1 cellular context compared by ENCODE assay signal in the genomic region with DNA sequence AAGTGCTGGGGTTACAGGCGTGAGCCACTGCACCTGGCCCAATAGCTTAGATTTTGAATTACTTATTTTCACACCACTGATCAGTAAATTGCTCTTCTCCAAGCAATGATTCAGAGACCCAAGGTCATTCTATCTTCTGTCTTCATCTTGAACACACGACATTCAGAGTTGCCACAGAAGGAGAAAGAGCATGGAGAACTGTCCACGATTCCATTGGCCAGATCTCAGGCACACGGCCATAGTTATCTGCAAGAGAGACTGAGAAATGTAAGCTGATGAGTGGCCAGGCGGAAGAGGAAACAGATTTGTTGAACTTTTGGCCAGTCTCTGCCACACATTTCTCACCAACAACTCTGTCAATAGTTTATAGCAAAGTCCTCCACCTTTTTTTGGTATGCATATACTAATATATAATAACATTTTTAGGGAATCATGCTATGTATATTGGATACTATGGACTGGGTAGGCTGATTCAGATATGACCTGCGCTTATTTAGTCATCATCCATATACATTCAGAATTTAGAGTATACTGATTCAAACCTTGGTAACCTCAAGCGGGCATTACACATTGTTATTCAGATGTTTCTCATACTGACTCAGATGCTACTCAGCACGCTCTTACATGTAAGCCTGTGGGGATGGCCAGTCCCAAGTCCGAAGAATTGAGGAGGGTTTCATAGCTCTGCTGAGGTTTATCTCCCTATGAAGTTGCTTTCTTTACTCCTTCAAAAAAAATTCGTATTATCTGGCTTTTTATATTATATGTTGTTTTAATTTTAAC.
TF ChIP-seq lines count a peak whose summit lies in the region.

No MANE protein-coding gene starts in this region.

TF ChIP-seq in K562, 482 proteins besides CTCF, POLR2A, EP300 and RAD21 (continues in another document):
- no peak for TF ChIP-seq TFAM (CRISPR knock-in tag; conservative IDR thresholded peaks at IDR 0.05)
- TF ChIP-seq SLC30A9 (CRISPR knock-in tag; IDR thresholded peaks at IDR 0.05): no peak
- no peak for TF ChIP-seq GATAD2A (IDR thresholded peaks at IDR 0.05)
- TF ChIP-seq MIER1 (IDR thresholded peaks at IDR 0.05; ENCODE audit: low read depth): no peak
- 0 out of 4 replicates have a peak, but pooled peaks of 1 of the 2 experiments have one; percentile 5 for TF ChIP-seq RCOR1 (IDR thresholded peaks at IDR 0.05; ENCODE audit: borderline replicate concordance in 1 of 2, low read depth in 2 of 2, low read length in 2 of 2)
- TF ChIP-seq COPS2 (conservative IDR thresholded peaks at IDR 0.05): no peak
- TF ChIP-seq BRF1 (IDR thresholded peaks at IDR 0.05; ENCODE audit: borderline replicate concordance, extremely low read depth, insufficient read length): no peak
- TF ChIP-seq RBM39 (optimal IDR thresholded peaks at IDR 0.05; ENCODE audit: low read depth, low read length): no peak
- TF ChIP-seq, protein P1, sequence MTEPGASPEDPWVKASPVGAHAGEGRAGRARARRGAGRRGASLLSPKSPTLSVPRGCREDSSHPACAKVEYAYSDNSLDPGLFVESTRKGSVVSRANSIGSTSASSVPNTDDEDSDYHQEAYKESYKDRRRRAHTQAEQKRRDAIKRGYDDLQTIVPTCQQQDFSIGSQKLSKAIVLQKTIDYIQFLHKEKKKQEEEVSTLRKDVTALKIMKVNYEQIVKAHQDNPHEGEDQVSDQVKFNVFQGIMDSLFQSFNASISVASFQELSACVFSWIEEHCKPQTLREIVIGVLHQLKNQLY (CRISPR knock-in tag; conservative IDR thresholded peaks at IDR 0.05): no peak
- no peak for TF ChIP-seq ZNF445 (CRISPR knock-in tag; IDR thresholded peaks at IDR 0.05; ENCODE audit: low read depth)
- TF ChIP-seq CBX3 (IDR thresholded peaks at IDR 0.05; ENCODE audit: borderline replicate concordance in 1 of 2, low read length in 2 of 2): no peak
- TF ChIP-seq ESRRA (IDR thresholded peaks at IDR 0.05; ENCODE audit: borderline replicate concordance, low read depth): peak; percentile 59
- no peak for TF ChIP-seq CBX8 (IDR thresholded peaks at IDR 0.05; ENCODE audit: borderline replicate concordance, extremely low read depth, low read depth, low read length, poor library complexity, severe bottlenecking)
- 0 out of 2 replicates have a peak, but pooled peaks have one; percentile 23 for TF ChIP-seq GABPA (tag; conservative IDR thresholded peaks at IDR 0.05; ENCODE audit: low read depth)
- TF ChIP-seq ZEB2 (IDR thresholded peaks at IDR 0.05): no peak
- TF ChIP-seq RBM15 (IDR thresholded peaks at IDR 0.05; ENCODE audit: insufficient read depth, low read length): no peak
- TF ChIP-seq RFX1 (IDR thresholded peaks at IDR 0.05): no peak
- TF ChIP-seq, protein P2, sequence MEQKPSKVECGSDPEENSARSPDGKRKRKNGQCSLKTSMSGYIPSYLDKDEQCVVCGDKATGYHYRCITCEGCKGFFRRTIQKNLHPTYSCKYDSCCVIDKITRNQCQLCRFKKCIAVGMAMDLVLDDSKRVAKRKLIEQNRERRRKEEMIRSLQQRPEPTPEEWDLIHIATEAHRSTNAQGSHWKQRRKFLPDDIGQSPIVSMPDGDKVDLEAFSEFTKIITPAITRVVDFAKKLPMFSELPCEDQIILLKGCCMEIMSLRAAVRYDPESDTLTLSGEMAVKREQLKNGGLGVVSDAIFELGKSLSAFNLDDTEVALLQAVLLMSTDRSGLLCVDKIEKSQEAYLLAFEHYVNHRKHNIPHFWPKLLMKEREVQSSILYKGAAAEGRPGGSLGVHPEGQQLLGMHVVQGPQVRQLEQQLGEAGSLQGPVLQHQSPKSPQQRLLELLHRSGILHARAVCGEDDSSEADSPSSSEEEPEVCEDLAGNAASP (IDR thresholded peaks at IDR 0.05): no peak
- TF ChIP-seq FOSL1 (tag; conservative IDR thresholded peaks at IDR 0.05): peak; percentile 69
- TF ChIP-seq CTBP1 (IDR thresholded peaks at IDR 0.05; ENCODE audit: borderline replicate concordance): no peak
- no peak for TF ChIP-seq MCM5 (IDR thresholded peaks at IDR 0.05; ENCODE audit: low read depth)
- TF ChIP-seq, protein P3, sequence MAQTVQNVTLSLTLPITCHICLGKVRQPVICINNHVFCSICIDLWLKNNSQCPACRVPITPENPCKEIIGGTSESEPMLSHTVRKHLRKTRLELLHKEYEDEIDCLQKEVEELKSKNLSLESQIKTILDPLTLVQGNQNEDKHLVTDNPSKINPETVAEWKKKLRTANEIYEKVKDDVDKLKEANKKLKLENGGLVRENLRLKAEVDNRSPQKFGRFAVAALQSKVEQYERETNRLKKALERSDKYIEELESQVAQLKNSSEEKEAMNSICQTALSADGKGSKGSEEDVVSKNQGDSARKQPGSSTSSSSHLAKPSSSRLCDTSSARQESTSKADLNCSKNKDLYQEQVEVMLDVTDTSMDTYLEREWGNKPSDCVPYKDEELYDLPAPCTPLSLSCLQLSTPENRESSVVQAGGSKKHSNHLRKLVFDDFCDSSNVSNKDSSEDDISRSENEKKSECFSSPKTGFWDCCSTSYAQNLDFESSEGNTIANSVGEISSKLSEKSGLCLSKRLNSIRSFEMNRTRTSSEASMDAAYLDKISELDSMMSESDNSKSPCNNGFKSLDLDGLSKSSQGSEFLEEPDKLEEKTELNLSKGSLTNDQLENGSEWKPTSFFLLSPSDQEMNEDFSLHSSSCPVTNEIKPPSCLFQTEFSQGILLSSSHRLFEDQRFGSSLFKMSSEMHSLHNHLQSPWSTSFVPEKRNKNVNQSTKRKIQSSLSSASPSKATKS (CRISPR knock-in tag; IDR thresholded peaks at IDR 0.05): no peak
- TF ChIP-seq NR2C2 (CRISPR knock-in tag; IDR thresholded peaks at IDR 0.05): no peak
- TF ChIP-seq NR2C2 (tag; IDR thresholded peaks at IDR 0.05): peak; percentile 30; the same call in 1 of the 2 replicates
- no peak for TF ChIP-seq HEY1 (CRISPR knock-in tag; IDR thresholded peaks at IDR 0.05; ENCODE audit: borderline replicate concordance)
- TF ChIP-seq, protein P4, sequence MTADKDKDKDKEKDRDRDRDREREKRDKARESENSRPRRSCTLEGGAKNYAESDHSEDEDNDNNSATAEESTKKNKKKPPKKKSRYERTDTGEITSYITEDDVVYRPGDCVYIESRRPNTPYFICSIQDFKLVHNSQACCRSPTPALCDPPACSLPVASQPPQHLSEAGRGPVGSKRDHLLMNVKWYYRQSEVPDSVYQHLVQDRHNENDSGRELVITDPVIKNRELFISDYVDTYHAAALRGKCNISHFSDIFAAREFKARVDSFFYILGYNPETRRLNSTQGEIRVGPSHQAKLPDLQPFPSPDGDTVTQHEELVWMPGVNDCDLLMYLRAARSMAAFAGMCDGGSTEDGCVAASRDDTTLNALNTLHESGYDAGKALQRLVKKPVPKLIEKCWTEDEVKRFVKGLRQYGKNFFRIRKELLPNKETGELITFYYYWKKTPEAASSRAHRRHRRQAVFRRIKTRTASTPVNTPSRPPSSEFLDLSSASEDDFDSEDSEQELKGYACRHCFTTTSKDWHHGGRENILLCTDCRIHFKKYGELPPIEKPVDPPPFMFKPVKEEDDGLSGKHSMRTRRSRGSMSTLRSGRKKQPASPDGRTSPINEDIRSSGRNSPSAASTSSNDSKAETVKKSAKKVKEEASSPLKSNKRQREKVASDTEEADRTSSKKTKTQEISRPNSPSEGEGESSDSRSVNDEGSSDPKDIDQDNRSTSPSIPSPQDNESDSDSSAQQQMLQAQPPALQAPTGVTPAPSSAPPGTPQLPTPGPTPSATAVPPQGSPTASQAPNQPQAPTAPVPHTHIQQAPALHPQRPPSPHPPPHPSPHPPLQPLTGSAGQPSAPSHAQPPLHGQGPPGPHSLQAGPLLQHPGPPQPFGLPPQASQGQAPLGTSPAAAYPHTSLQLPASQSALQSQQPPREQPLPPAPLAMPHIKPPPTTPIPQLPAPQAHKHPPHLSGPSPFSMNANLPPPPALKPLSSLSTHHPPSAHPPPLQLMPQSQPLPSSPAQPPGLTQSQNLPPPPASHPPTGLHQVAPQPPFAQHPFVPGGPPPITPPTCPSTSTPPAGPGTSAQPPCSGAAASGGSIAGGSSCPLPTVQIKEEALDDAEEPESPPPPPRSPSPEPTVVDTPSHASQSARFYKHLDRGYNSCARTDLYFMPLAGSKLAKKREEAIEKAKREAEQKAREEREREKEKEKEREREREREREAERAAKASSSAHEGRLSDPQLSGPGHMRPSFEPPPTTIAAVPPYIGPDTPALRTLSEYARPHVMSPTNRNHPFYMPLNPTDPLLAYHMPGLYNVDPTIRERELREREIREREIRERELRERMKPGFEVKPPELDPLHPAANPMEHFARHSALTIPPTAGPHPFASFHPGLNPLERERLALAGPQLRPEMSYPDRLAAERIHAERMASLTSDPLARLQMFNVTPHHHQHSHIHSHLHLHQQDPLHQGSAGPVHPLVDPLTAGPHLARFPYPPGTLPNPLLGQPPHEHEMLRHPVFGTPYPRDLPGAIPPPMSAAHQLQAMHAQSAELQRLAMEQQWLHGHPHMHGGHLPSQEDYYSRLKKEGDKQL (CRISPR knock-in tag; IDR thresholded peaks at IDR 0.05; ENCODE audit: borderline replicate concordance): no peak
- no peak for TF ChIP-seq FOXP1 (CRISPR knock-in tag; IDR thresholded peaks at IDR 0.05)
- no peak for TF ChIP-seq FUS (optimal IDR thresholded peaks at IDR 0.05; ENCODE audit: low read depth, low read length)
- TF ChIP-seq ZFP30 (CRISPR knock-in tag; IDR thresholded peaks at IDR 0.05; ENCODE audit: borderline replicate concordance): no peak
- TF ChIP-seq BCL6 (CRISPR knock-in tag; IDR thresholded peaks at IDR 0.05): no peak
- TF ChIP-seq ELF1 (tag; IDR thresholded peaks at IDR 0.05): no peak
- TF ChIP-seq TCFL5 (CRISPR knock-in tag; conservative IDR thresholded peaks at IDR 0.05): no peak
- TF ChIP-seq NR1H2 (CRISPR knock-in tag; IDR thresholded peaks at IDR 0.05): no peak
- TF ChIP-seq ZNF507 (tag; conservative IDR thresholded peaks at IDR 0.05): no peak
- no peak; a peak in 1 of 4 replicates for TF ChIP-seq TRIM24 (IDR thresholded peaks at IDR 0.05)
- TF ChIP-seq RHOXF2B (CRISPR knock-in tag; conservative IDR thresholded peaks at IDR 0.05): no peak
- TF ChIP-seq POLR3A (IDR thresholded peaks at IDR 0.05; ENCODE audit: borderline replicate concordance, extremely low read depth, insufficient read depth, insufficient read length): no peak
- TF ChIP-seq, protein P5, sequence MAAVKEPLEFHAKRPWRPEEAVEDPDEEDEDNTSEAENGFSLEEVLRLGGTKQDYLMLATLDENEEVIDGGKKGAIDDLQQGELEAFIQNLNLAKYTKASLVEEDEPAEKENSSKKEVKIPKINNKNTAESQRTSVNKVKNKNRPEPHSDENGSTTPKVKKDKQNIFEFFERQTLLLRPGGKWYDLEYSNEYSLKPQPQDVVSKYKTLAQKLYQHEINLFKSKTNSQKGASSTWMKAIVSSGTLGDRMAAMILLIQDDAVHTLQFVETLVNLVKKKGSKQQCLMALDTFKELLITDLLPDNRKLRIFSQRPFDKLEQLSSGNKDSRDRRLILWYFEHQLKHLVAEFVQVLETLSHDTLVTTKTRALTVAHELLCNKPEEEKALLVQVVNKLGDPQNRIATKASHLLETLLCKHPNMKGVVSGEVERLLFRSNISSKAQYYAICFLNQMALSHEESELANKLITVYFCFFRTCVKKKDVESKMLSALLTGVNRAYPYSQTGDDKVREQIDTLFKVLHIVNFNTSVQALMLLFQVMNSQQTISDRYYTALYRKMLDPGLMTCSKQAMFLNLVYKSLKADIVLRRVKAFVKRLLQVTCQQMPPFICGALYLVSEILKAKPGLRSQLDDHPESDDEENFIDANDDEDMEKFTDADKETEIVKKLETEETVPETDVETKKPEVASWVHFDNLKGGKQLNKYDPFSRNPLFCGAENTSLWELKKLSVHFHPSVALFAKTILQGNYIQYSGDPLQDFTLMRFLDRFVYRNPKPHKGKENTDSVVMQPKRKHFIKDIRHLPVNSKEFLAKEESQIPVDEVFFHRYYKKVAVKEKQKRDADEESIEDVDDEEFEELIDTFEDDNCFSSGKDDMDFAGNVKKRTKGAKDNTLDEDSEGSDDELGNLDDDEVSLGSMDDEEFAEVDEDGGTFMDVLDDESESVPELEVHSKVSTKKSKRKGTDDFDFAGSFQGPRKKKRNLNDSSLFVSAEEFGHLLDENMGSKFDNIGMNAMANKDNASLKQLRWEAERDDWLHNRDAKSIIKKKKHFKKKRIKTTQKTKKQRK (IDR thresholded peaks at IDR 0.05; ENCODE audit: borderline replicate concordance, low read depth, low read length): no peak
- TF ChIP-seq ZNF778 (CRISPR knock-in tag; IDR thresholded peaks at IDR 0.05): no peak
- no peak for TF ChIP-seq PCBP2 (IDR thresholded peaks at IDR 0.05; ENCODE audit: low read depth, low read length, poor library complexity, severe bottlenecking)
- 0 out of 2 replicates have a peak, but pooled peaks have one; percentile 44 for TF ChIP-seq ZNF589 (CRISPR knock-in tag; IDR thresholded peaks at IDR 0.05; ENCODE audit: low read depth)
- TF ChIP-seq ZNF696 (CRISPR knock-in tag; conservative IDR thresholded peaks at IDR 0.05): no peak
- TF ChIP-seq ZNF311 (CRISPR knock-in tag; IDR thresholded peaks at IDR 0.05): no peak
- TF ChIP-seq, protein P6, sequence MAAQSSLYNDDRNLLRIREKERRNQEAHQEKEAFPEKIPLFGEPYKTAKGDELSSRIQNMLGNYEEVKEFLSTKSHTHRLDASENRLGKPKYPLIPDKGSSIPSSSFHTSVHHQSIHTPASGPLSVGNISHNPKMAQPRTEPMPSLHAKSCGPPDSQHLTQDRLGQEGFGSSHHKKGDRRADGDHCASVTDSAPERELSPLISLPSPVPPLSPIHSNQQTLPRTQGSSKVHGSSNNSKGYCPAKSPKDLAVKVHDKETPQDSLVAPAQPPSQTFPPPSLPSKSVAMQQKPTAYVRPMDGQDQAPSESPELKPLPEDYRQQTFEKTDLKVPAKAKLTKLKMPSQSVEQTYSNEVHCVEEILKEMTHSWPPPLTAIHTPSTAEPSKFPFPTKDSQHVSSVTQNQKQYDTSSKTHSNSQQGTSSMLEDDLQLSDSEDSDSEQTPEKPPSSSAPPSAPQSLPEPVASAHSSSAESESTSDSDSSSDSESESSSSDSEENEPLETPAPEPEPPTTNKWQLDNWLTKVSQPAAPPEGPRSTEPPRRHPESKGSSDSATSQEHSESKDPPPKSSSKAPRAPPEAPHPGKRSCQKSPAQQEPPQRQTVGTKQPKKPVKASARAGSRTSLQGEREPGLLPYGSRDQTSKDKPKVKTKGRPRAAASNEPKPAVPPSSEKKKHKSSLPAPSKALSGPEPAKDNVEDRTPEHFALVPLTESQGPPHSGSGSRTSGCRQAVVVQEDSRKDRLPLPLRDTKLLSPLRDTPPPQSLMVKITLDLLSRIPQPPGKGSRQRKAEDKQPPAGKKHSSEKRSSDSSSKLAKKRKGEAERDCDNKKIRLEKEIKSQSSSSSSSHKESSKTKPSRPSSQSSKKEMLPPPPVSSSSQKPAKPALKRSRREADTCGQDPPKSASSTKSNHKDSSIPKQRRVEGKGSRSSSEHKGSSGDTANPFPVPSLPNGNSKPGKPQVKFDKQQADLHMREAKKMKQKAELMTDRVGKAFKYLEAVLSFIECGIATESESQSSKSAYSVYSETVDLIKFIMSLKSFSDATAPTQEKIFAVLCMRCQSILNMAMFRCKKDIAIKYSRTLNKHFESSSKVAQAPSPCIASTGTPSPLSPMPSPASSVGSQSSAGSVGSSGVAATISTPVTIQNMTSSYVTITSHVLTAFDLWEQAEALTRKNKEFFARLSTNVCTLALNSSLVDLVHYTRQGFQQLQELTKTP (IDR thresholded peaks at IDR 0.05; ENCODE audit: low read depth in 1 of 2, partially characterized antibody in 2 of 2): no peak
- no peak for TF ChIP-seq HIVEP1 (CRISPR knock-in tag; IDR thresholded peaks at IDR 0.05)
- TF ChIP-seq, protein P7, sequence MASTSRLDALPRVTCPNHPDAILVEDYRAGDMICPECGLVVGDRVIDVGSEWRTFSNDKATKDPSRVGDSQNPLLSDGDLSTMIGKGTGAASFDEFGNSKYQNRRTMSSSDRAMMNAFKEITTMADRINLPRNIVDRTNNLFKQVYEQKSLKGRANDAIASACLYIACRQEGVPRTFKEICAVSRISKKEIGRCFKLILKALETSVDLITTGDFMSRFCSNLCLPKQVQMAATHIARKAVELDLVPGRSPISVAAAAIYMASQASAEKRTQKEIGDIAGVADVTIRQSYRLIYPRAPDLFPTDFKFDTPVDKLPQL (IDR thresholded peaks at IDR 0.05; ENCODE audit: extremely low read depth, insufficient read length): no peak
- no peak for TF ChIP-seq BACH1 (tag; IDR thresholded peaks at IDR 0.05)
